In genomic region chrM:3377-3872, GRCh38 we compare ENCODE assay signal across 20 cellular contexts.
DNase-seq lines count a peak whose midpoint lies in the region; ATAC-seq, FAIRE-seq and TF ChIP-seq lines count a peak whose summit lies in the region.
"Had no signal": no experiment of that assay in that cellular context is flagged by ENCODE, and none has a peak within 500 bp of the region (broad histone marks: within the 10 kb centered on the region; RNA-seq: fewer than 3 reads in every experiment).

No MANE protein-coding gene starts in this region.

- H2BK120ac ChIP-seq in neuronal stem cell (ENCODE audit: low read depth, low read length): no peak overlapping the region

- H3K4me3 ChIP-seq in HepG2 (replicated peaks in 1 of 3; ENCODE audit: insufficient read depth in 1 of 3, low read depth in 2 of 3, low read length in 3 of 3) (no peak overlapping the region), right lobe of liver (no peak overlapping the region), K562 (no peak overlapping the region), neuronal stem cell (ENCODE audit: low read length in 2 of 2) (no peak overlapping the region)
- H3K4me3 ChIP-seq: A549; BLaER1 treated with 17β-estradiol and CSF1 and Interleukin-3, amounts not matched to agents 10 nM and 100 nM had no signal

- CTCF ChIA-PET in HepG2 (lab: Yijun Ruan, JAX; ENCODE audit: low intra/inter-chr PET ratio, low total read pairs): interaction anchor here (7.2 kb wide), 1 partner anchor 9 kb away, joined by 518 read pairs; no protein-coding TSS in a partner anchor
- CTCF ChIA-PET in K562 (lab: Yijun Ruan, JAX; ENCODE audit: low intra/inter-chr PET ratio): interaction anchor here (8.8 kb wide), 1 partner anchor 9 kb away, joined by 1054 read pairs; no protein-coding TSS in a partner anchor

- H3K23ac ChIP-seq in neuronal stem cell (ENCODE audit: low read depth, low read length, poor library complexity): no peak overlapping the region

- no peaks in the 10 kb centered on the region for H3K79me1 ChIP-seq in neuronal stem cell (ENCODE audit: low read depth, low read length)

- TF ChIP-seq EP300 in HepG2 (IDR thresholded peaks at IDR 0.05; ENCODE audit: low read depth in 2 of 2, low read length in 2 of 2): no peak
- no peak for TF ChIP-seq EP300 in HepG2 (CRISPR knock-in tag; IDR thresholded peaks at IDR 0.05; ENCODE audit: borderline replicate concordance)
- no peak for TF ChIP-seq EP300 in K562 (IDR thresholded peaks at IDR 0.05; ENCODE audit: low read length)

- no peaks in the 10 kb centered on the region for H3K27me3 ChIP-seq in HepG2 (ENCODE audit: control insufficient read depth in 1 of 2, insufficient read depth in 2 of 2, low read length in 2 of 2)
- no peaks in the 10 kb centered on the region for H3K27me3 ChIP-seq in right lobe of liver
- H3K27me3 ChIP-seq in K562 (ENCODE audit: control insufficient read depth in 2 of 2, insufficient read depth in 2 of 2, low read length in 2 of 2): no peaks in the 10 kb centered on the region
- no peaks in the 10 kb centered on the region for H3K27me3 ChIP-seq in neuronal stem cell (ENCODE audit: control insufficient read depth in 3 of 3, insufficient read depth in 3 of 3, low read depth in 1 of 3, low read length in 3 of 3)
- H3K27me3 ChIP-seq: BLaER1 treated with 17β-estradiol and CSF1 and Interleukin-3, amounts not matched to agents 10 nM and 100 nM had no signal

- H3K9me3 ChIP-seq in HepG2 (ENCODE audit: low read length): no peaks in the 10 kb centered on the region
- H3K9me3 ChIP-seq in right lobe of liver: no peaks in the 10 kb centered on the region
- no peaks in the 10 kb centered on the region for H3K9me3 ChIP-seq in K562 (replicated peaks; ENCODE audit: control insufficient read depth, insufficient read depth, low read depth, low read length)
- H3K9me3 ChIP-seq in neuronal stem cell (replicated peaks in 1 of 2; ENCODE audit: control insufficient read depth in 2 of 2, insufficient read depth in 1 of 2, low read depth in 1 of 2, low read length in 2 of 2): no peaks in the 10 kb centered on the region
- H3K9me3 ChIP-seq: A549; BLaER1 treated with 17β-estradiol and CSF1 and Interleukin-3, amounts not matched to agents 10 nM and 100 nM; Caco-2 had no signal

- no peaks in the 10 kb centered on the region for H3K79me2 ChIP-seq in HepG2 (ENCODE audit: insufficient read depth, low read length)
- no peaks in the 10 kb centered on the region for H3K79me2 ChIP-seq in K562 (ENCODE audit: control insufficient read depth, insufficient read depth, low read length)

- H3K4me2 ChIP-seq in HepG2 (ENCODE audit: low read depth, low read length) (no peak overlapping the region), K562 (ENCODE audit: insufficient read depth, low read length) (no peak overlapping the region), neuronal stem cell (ENCODE audit: insufficient read depth, low read length, poor library complexity, severe bottlenecking) (no peak overlapping the region)
- H3K4me2 ChIP-seq: A549; BLaER1 treated with 17β-estradiol and CSF1 and Interleukin-3, amounts not matched to agents 10 nM and 100 nM had no signal

- H2BK12ac ChIP-seq in neuronal stem cell (ENCODE audit: low read length): no peak overlapping the region

- no peak overlapping the region for H2BK15ac ChIP-seq in neuronal stem cell (ENCODE audit: low read length)

- H3K27ac ChIP-seq in HepG2 (ENCODE audit: extremely low read length, insufficient read depth, low read length) (no peak overlapping the region), right lobe of liver (no peak overlapping the region), K562 (ENCODE audit: extremely low read depth, low read depth, low read length) (no peak overlapping the region), neuronal stem cell (replicated peaks; ENCODE audit: low read length) (no peak overlapping the region)
- H3K27ac ChIP-seq: 22Rv1; A549; BLaER1 treated with 17β-estradiol and CSF1 and Interleukin-3, amounts not matched to agents 10 nM and 100 nM; C4-2B had no signal

- BruUV-seq in HepG2 (replicated peaks; lab: Mats Ljungman, UMichigan) (no TSS peak), K562 (replicated peaks; lab: Mats Ljungman, UMichigan) (no TSS peak)

- no peak for TF ChIP-seq POLR2A in HepG2 (IDR thresholded peaks at IDR 0.05; ENCODE audit: insufficient read depth in 1 of 2, low read depth in 2 of 2, low read length in 2 of 2)
- TF ChIP-seq POLR2A in right lobe of liver (IDR thresholded peaks at IDR 0.05): no peak
- TF ChIP-seq POLR2A in K562 (conservative IDR thresholded peaks at IDR 0.05): no peak

- H3K14ac ChIP-seq in neuronal stem cell (ENCODE audit: low read length): no peak overlapping the region

- in situ Hi-C loops in HepG2 (cut with HindIII; ENCODE audit: extremely low pct_ligation_motif_present, low pct_unique_long_range_greater_than_20kb) (no loop called here), K562 (cut with MboI) (no loop called here)

- WGBS in HepG2 (ENCODE audit: low lambda C conversion rate): under 1% methylated on average over 15 of the region's 15 CpGs
- WGBS in right lobe of liver (ENCODE audit: insufficient coverage, low coverage, low lambda C conversion rate, missing lambda C conversion rate): under 1% methylated on average over 15 of the region's 15 CpGs
- 1% methylated on average over 15 of the region's 15 CpGs for WGBS in K562 (ENCODE audit: insufficient coverage, low coverage, missing lambda C conversion rate)
- 100% methylated on average over 3 of the region's 15 CpGs for WGBS in neuronal stem cell (ENCODE audit: extremely low coverage in 2 of 2, insufficient read length in 2 of 2, insufficient replicate concordance in 1 of 2), 2 donors

- H3K36me3 ChIP-seq in HepG2 (replicated peaks in 1 of 2; ENCODE audit: control insufficient read depth in 1 of 2, insufficient read depth in 2 of 2, low read length in 2 of 2): no peaks in the 10 kb centered on the region
- H3K36me3 ChIP-seq in right lobe of liver: no peaks in the 10 kb centered on the region
- H3K36me3 ChIP-seq in K562 (ENCODE audit: control insufficient read depth, insufficient read depth, low read length): no peaks in the 10 kb centered on the region
- no peaks in the 10 kb centered on the region for H3K36me3 ChIP-seq in neuronal stem cell (replicated peaks in 1 of 2; ENCODE audit: control insufficient read depth in 2 of 2, insufficient read depth in 2 of 2, low read length in 2 of 2)
- H3K36me3 ChIP-seq: BLaER1 treated with 17β-estradiol and CSF1 and Interleukin-3, amounts not matched to agents 10 nM and 100 nM had no signal

- H2BK5ac ChIP-seq in neuronal stem cell (ENCODE audit: low read length): no peak overlapping the region

- H4K20me1 ChIP-seq in HepG2 (ENCODE audit: insufficient read depth, low read length) (no peaks in the 10 kb centered on the region), K562 (replicated peaks; ENCODE audit: control insufficient read depth, insufficient read depth, low read length) (no peaks in the 10 kb centered on the region)
- H4K20me1 ChIP-seq: BLaER1 treated with 17β-estradiol and CSF1 and Interleukin-3, amounts not matched to agents 10 nM and 100 nM had no signal

- no peak overlapping the region for H4K8ac ChIP-seq in neuronal stem cell (ENCODE audit: low read depth, low read length)

- no peak for DNase-seq in HepG2 (ENCODE audit: low spot score)
- DNase-seq in right lobe of liver: no peak
- no peak for DNase-seq in K562 (ENCODE audit: extremely low read depth in 1 of 4, low spot score in 3 of 4)
- no peak for DNase-seq in neuronal stem cell (ENCODE audit: low spot score)
- no peak for DNase-seq in LoVo (ENCODE audit: low spot score)
- DNase-seq: AML-193; Caco-2; Calu3; CD4-positive, alpha-beta T cell; CD8-positive, alpha-beta T cell; DMS79 treated with DMSO at 0.1 percent for 48 hours; GF-D8 had no signal

- ATAC-seq in HepG2: no peak
- no peak for ATAC-seq in right lobe of liver
- ATAC-seq in K562: no peak
- ATAC-seq: A549; CD8-positive, alpha-beta T cell had no signal

- no peak overlapping the region for H4K91ac ChIP-seq in neuronal stem cell (ENCODE audit: low read depth, low read length, poor library complexity)

- FAIRE-seq in HepG2 (lab: Jason Lieb, UNC) (no peak), K562 (lab: Jason Lieb, UNC) (no peak)
- FAIRE-seq: A549, D721Med, G401.6, GM12891, GM19239 had no signal

- H2AFZ ChIP-seq in HepG2 (ENCODE audit: low read length) (no peak overlapping the region), K562 (ENCODE audit: low read depth, low read length) (no peak overlapping the region), neuronal stem cell (ENCODE audit: low read length) (no peak overlapping the region)

- H3K9ac ChIP-seq in HepG2 (ENCODE audit: insufficient read depth, low read depth, low read length) (no peak overlapping the region), K562 (ENCODE audit: insufficient read depth in 1 of 2, low read depth in 2 of 2, low read length in 2 of 2) (no peak overlapping the region), neuronal stem cell (ENCODE audit: low read depth, low read length, poor library complexity) (no peak overlapping the region)
- H3K9ac ChIP-seq: BLaER1 treated with 17β-estradiol and CSF1 and Interleukin-3, amounts not matched to agents 10 nM and 100 nM had no signal

- no peak overlapping the region for H3K4ac ChIP-seq in neuronal stem cell (ENCODE audit: low read length)

- intact Hi-C loops in HepG2 (cut with micrococcal nuclease; ENCODE audit: unreplicated experiment) (no loop called here), right lobe of liver (cut with DNase I) (no loop called here), K562 (cut with micrococcal nuclease) (no loop called here)

- no peak overlapping the region for H3K18ac ChIP-seq in neuronal stem cell (ENCODE audit: low read length)

- no peaks in the 10 kb centered on the region for H3K4me1 ChIP-seq in HepG2 (ENCODE audit: insufficient read depth, low read length)
- H3K4me1 ChIP-seq in right lobe of liver: no peaks in the 10 kb centered on the region
- H3K4me1 ChIP-seq in K562 (replicated peaks in 1 of 2; ENCODE audit: control insufficient read depth in 2 of 2, insufficient read depth in 2 of 2, low read length in 2 of 2): no peaks in the 10 kb centered on the region
- no peaks in the 10 kb centered on the region for H3K4me1 ChIP-seq in neuronal stem cell (ENCODE audit: control insufficient read depth in 2 of 2, insufficient read depth in 1 of 2, low read depth in 1 of 2, low read length in 2 of 2)
- H3K4me1 ChIP-seq: A549; BLaER1 treated with 17β-estradiol and CSF1 and Interleukin-3, amounts not matched to agents 10 nM and 100 nM; Caco-2 had no signal

- POLR2A ChIA-PET in HepG2 (lab: Yijun Ruan, JAX): interaction anchor here (8.8 kb wide), 1 partner anchor 9 kb away, joined by 3907 read pairs; no protein-coding TSS in a partner anchor
- POLR2A ChIA-PET in K562 (lab: Yijun Ruan, JAX): interaction anchor here (8.8 kb wide), 1 partner anchor 8 kb away, joined by 53806 read pairs; no protein-coding TSS in a partner anchor

- no peaks in the 10 kb centered on the region for H3K9me1 ChIP-seq in K562 (ENCODE audit: control insufficient read depth, insufficient read depth, low read length)

- no peak overlapping the region for H2AK5ac ChIP-seq in neuronal stem cell (ENCODE audit: low read depth, low read length)

- no peak for TF ChIP-seq RAD21 in HepG2 (CRISPR knock-in tag; IDR thresholded peaks at IDR 0.05)
- TF ChIP-seq RAD21 in K562 (CRISPR knock-in tag; conservative IDR thresholded peaks at IDR 0.05 in 1 of 2, IDR thresholded peaks at IDR 0.05 in 1 of 2): no peak

- no peak for TF ChIP-seq CTCF in HepG2 (CRISPR knock-in tag; IDR thresholded peaks at IDR 0.05)
- no peak for TF ChIP-seq CTCF in right lobe of liver (IDR thresholded peaks at IDR 0.05)
- no peak for TF ChIP-seq CTCF in K562 (IDR thresholded peaks at IDR 0.05 in 2 of 3, conservative IDR thresholded peaks at IDR 0.05 in 1 of 3; ENCODE audit: insufficient read depth in 2 of 3, low read depth in 1 of 3, low read length in 3 of 3)

Comparison
In these comparisons a context has a peak if more than half of its experiments do, and no peak if none do; other contexts are left out.
1. Of the 241 proteins assayed by ChIP-seq in both HepG2 and K562: peak only in HepG2: HNRNPH1, PCBP2 and XRCC5; only in K562: TBP; in both: none; in neither: 237.